In genomic region chr7:145431834-145432233, GRCh38 we compare ENCODE assay signal across 17 cellular contexts.
"Had no signal": no experiment of that assay in that cellular context is flagged by ENCODE, and none has a peak within 500 bp of the region (broad histone marks: within the 10 kb centered on the region; RNA-seq: fewer than 3 reads in every experiment).

No MANE protein-coding gene starts in this region.

- ATAC-seq: effector memory CD8-positive, alpha-beta T cell; heart left ventricle; natural killer cell; stimulated activated naive B cell treated with anti-CD40 and anti-IgM and Interleukin-4, amounts not matched to agents 10 μg/mL and 1 μg/mL and 100 μg/mL, for 72 hours had no signal

- FAIRE-seq: bronchial epithelial cell, TTC549 had no signal

- H3K4me3 Mint-ChIP-seq: activated B cell treated with CpG ODN at 0.5 μM for 24 hours; activated naive CD4-positive, alpha-beta T cell treated with anti-CD3 and anti-CD28 coated beads, Interleukin-2, amount 10 ng/mL, durations not matched to agents 7 days and 5 days; effector memory CD8-positive, alpha-beta T cell; immature natural killer cell; natural killer cell; stimulated activated naive B cell treated with anti-CD40 and anti-IgM and Interleukin-4, amounts not matched to agents 10 μg/mL and 1 μg/mL and 100 μg/mL, for 72 hours had no signal

- DNase-seq: activated B cell treated with CpG ODN at 0.5 μM for 24 hours; activated CD4-positive, alpha-beta T cell treated with anti-CD3 and anti-CD28 coated beads, Interleukin-2, amount 50 U/mL, for 1 hour; activated naive CD4-positive, alpha-beta T cell treated with anti-CD3 and anti-CD28 coated beads, Interleukin-2, amount 10 ng/mL, durations not matched to agents 7 days and 5 days; dermis blood vessel endothelial cell; effector memory CD8-positive, alpha-beta T cell; foreskin melanocyte; heart left ventricle; immature natural killer cell; mesendoderm; natural killer cell; stimulated activated CD4-positive, alpha-beta T cell treated with anti-CD3 and anti-CD28 coated beads, Interleukin-2, amount 100 ng/mL, for 48 hours; stimulated activated naive B cell treated with anti-CD40 and anti-IgM and Interleukin-4, amounts not matched to agents 10 μg/mL and 1 μg/mL and 100 μg/mL, for 72 hours; tibial artery; uterus had no signal

- H3K36me3 Mint-ChIP-seq: activated naive CD4-positive, alpha-beta T cell treated with anti-CD3 and anti-CD28 coated beads, Interleukin-2, amount 10 ng/mL, durations not matched to agents 7 days and 5 days; stimulated activated naive B cell treated with anti-CD40 and anti-IgM and Interleukin-4, amounts not matched to agents 10 μg/mL and 1 μg/mL and 100 μg/mL, for 72 hours had no signal

- H3K27me3 Mint-ChIP-seq: activated B cell treated with CpG ODN at 0.5 μM for 24 hours; activated naive CD4-positive, alpha-beta T cell treated with anti-CD3 and anti-CD28 coated beads, Interleukin-2, amount 10 ng/mL, durations not matched to agents 7 days and 5 days; effector memory CD8-positive, alpha-beta T cell; stimulated activated naive B cell treated with anti-CD40 and anti-IgM and Interleukin-4, amounts not matched to agents 10 μg/mL and 1 μg/mL and 100 μg/mL, for 72 hours had no signal

- H3K4me1 Mint-ChIP-seq: activated B cell treated with CpG ODN at 0.5 μM for 24 hours; activated naive CD4-positive, alpha-beta T cell treated with anti-CD3 and anti-CD28 coated beads, Interleukin-2, amount 10 ng/mL, durations not matched to agents 7 days and 5 days; immature natural killer cell; natural killer cell; stimulated activated naive B cell treated with anti-CD40 and anti-IgM and Interleukin-4, amounts not matched to agents 10 μg/mL and 1 μg/mL and 100 μg/mL, for 72 hours had no signal

- H3K27ac Mint-ChIP-seq: activated B cell treated with CpG ODN at 0.5 μM for 24 hours; activated naive CD4-positive, alpha-beta T cell treated with anti-CD3 and anti-CD28 coated beads, Interleukin-2, amount 10 ng/mL, durations not matched to agents 7 days and 5 days; activated T-helper 2 cell treated with anti-CD3 and anti-CD28 coated beads, Interferon-gamma antibody, Interleukin-2, Interleukin-4, amounts not matched to agents 10 μg/mL and 5 μg/mL and 100 μg/mL, durations not matched to agents 14 hours and 24 hours and 36 hours; effector memory CD8-positive, alpha-beta T cell; immature natural killer cell; natural killer cell; stimulated activated naive B cell treated with anti-CD40 and anti-IgM and Interleukin-4, amounts not matched to agents 10 μg/mL and 1 μg/mL and 100 μg/mL, for 72 hours had no signal
